In the genomic region with DNA sequence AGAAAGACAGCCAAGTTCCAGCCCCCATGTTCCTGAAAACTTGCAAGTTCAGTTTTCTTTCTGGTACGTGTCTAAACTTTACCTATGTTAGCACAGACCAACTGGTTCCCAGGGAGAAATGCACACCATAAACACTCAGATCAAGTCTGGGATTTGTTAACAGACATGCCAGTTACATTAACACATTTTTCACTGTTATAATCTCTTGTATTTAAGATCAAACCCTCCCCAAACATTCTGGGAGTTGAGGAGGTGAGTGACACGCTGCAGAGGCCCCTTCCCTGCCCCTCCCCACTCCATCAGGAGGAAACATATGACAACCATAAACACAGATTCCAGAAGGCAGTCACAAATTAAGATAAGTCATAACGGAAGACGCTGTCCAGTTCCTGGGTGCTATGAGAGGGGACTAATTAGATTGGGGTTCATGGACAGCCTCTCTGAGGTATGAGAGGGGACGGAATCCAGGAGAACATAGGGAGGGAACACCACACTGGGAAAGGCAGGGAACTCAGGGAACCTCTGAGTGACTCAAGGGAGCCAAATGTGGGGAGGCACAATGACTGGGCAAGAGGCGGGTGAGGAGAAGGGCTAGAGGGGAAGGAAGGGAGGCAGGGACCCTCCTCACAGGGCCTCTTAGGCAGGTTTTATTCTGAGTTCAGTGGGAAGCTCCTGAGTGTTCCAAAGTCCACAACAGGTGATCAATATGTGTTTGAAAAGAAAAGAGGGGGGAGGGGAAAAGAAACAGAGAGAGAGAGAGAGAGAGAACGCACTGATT, we compare ENCODE assay signal across 14 cellular contexts. TPM values are rescaled to one million over a fixed set of nuclear protein-coding genes. Genes with fewer than 3 reads are reported as not detected.
DNase-seq lines count a peak whose midpoint lies in the region; ATAC-seq, FAIRE-seq and TF ChIP-seq lines count a peak whose summit lies in the region.
"Had no signal": no experiment of that assay in that cellular context is flagged by ENCODE, and none has a peak within 500 bp of the region (broad histone marks: within the 10 kb centered on the region; RNA-seq: fewer than 3 reads in every experiment).

No MANE protein-coding gene starts in this region.

- no peak overlapping the region for H3K9ac ChIP-seq in neural progenitor cell

- no peaks in the 10 kb centered on the region for H3K9me3 ChIP-seq in neural progenitor cell (ENCODE audit: low read depth)
- H3K9me3 ChIP-seq: Peyer's patch had no signal

- H3K36me3 ChIP-seq in ACC112 (ENCODE audit: insufficient read depth, low read length): peaks cover 10% of the 10 kb centered on the region
- no peaks in the 10 kb centered on the region for H3K36me3 ChIP-seq in neural progenitor cell
- H3K36me3 ChIP-seq: Peyer's patch had no signal

- H2AFZ ChIP-seq in ACC112 (ENCODE audit: low read length, unreplicated experiment): no peak overlapping the region
- no peak overlapping the region for H2AFZ ChIP-seq in neural progenitor cell (replicated peaks)

- H3K79me2 ChIP-seq in ACC112 (ENCODE audit: control insufficient read depth, insufficient read depth, low read length, unreplicated experiment): peaks cover 59% of the 10 kb centered on the region
- no peaks in the 10 kb centered on the region for H3K79me2 ChIP-seq in neural progenitor cell (ENCODE audit: low read depth)

- H3K4me2 ChIP-seq in neural progenitor cell: no peak overlapping the region

- FAIRE-seq in RCC 7860 (lab: Jason Lieb, UNC): no peak
- FAIRE-seq: endometrium, small intestine had no signal

- ATAC-seq in GM18858 (IDR thresholded peaks at IDR 0.05; ENCODE audit: unreplicated experiment): no peak
- no peak for ATAC-seq in HG02884 (IDR thresholded peaks at IDR 0.05; ENCODE audit: unreplicated experiment)

- H3K27me3 Mint-ChIP-seq in neural progenitor cell (ENCODE audit: insufficient read depth, low read depth): no peaks in the 10 kb centered on the region
- H3K27me3 Mint-ChIP-seq: B cell had no signal

- no peak for TF ChIP-seq CTCF in epithelial cell of esophagus (IDR thresholded peaks at IDR 0.05; ENCODE audit: insufficient read depth, low read depth, low read length, missing control alignments)
- TF ChIP-seq CTCF in neural progenitor cell (IDR thresholded peaks at IDR 0.05): no peak

- peaks cover 72% of the 10 kb centered on the region for H3K4me1 ChIP-seq in ACC112 (ENCODE audit: control insufficient read depth, insufficient read depth, low read length, unreplicated experiment)
- H3K4me1 ChIP-seq in neural progenitor cell: peaks cover 19% of the 10 kb centered on the region

- peak overlapping the region; percentile 27 for H3K27ac Mint-ChIP-seq in neural progenitor cell

- peaks cover 48% of the 10 kb centered on the region for H3K4me1 Mint-ChIP-seq in neural progenitor cell

- peak; percentile 64 for DNase-seq in OCI-M1 (lab: John Stamatoyannopoulos, UW)
- peak; percentile 28 for DNase-seq in epithelial cell of esophagus (ENCODE audit: low read depth)
- no peak for DNase-seq in neural progenitor cell (ENCODE audit: low spot score)
- DNase-seq in RCC 7860 (ENCODE audit: low spot score): no peak
- DNase-seq in SW480 (ENCODE audit: low spot score): no peak
- DNase-seq: activated T-cell treated with anti-CD3 and anti-CD28 coated beads for 4 hours, MV-4-11, Peyer's patch, small intestine had no signal

- peaks cover 17% of the 10 kb centered on the region for H3F3A ChIP-seq in neural progenitor cell (ENCODE audit: low read depth)

- H3K4me3 Mint-ChIP-seq in neural progenitor cell: peak overlapping the region; percentile 31
- H3K4me3 Mint-ChIP-seq: B cell had no signal

- H3K9me3 Mint-ChIP-seq in neural progenitor cell: no peaks in the 10 kb centered on the region

- H3K27ac ChIP-seq in ACC112 (ENCODE audit: low read depth, low read length): peak overlapping the region; percentile 34; the same call in 1 of the 2 replicates
- H3K27ac ChIP-seq in neural progenitor cell: no peak overlapping the region

- no peaks in the 10 kb centered on the region for H3K36me3 Mint-ChIP-seq in neural progenitor cell

- H3K27me3 ChIP-seq in ACC112 (ENCODE audit: insufficient read depth, low read length) (no peaks in the 10 kb centered on the region), neural progenitor cell (no peaks in the 10 kb centered on the region)
- H3K27me3 ChIP-seq: Peyer's patch had no signal

- H3K4me3 ChIP-seq in ACC112 (ENCODE audit: low read depth, low read length): no peak overlapping the region
- H3K4me3 ChIP-seq in epithelial cell of esophagus (ENCODE audit: low read length): no peak overlapping the region
- no peak overlapping the region for H3K4me3 ChIP-seq in neural progenitor cell
- H3K4me3 ChIP-seq: Peyer's patch had no signal

- no peaks in the 10 kb centered on the region for H4K20me1 ChIP-seq in neural progenitor cell (ENCODE audit: low read depth)

RNA-seq across cellular contexts. Expression of gene DUSP10, which starts 25.0 kb away (rescaled TPM):
- total RNA-seq in neural progenitor cell (ENCODE audit: low replicate concordance): 2.4 and 2.6 TPM in 2 replicates

Comparison
In these comparisons a context has a peak if more than half of its experiments do, and no peak if none do; other contexts are left out.
1. DNase-seq: peak in OCI-M1 (single experiment) and epithelial cell of esophagus (single experiment); none in neural progenitor cell (single experiment), RCC 7860 (single experiment) and SW480 (single experiment).